ENCODE assay signal across 23 cellular contexts in the genomic region with DNA sequence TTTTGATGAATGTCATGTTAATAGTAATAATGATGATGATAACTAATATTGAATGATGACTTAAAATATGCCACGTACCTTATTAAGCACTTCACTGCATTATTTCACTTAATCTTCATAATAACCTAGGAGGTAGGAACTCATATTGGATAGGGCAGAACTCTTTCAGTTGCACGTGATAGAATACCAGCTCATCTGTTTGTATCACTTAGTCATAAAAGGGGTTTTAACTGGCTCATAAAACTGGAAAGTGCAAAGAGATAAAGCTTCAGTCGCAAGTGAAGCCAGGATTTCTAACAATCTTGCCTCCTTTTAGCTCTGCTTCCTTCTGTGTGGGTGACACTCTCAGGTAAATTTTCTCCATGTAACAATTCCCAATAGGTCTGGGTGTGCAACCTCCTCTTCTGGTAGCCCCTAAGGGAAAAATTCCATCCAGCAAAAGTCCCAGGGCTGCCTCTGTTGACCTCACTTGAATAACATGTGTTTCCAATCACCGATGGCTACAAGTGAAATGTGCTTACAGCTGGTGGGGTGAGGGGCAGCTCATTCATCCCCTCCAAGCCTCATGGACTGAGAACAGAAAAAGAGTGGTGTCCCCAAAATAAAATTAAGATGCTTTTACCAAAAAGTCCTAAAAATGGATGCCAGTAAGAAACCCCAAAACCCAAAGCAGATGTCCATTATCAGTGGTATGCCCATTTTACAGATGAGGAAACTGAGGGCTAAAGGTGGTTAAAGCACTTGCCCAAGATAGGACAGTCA. TPM values are rescaled to one million over a fixed set of nuclear protein-coding genes. Genes with fewer than 3 reads are reported as not detected.
DNase-seq lines count a peak whose midpoint lies in the region; ATAC-seq and TF ChIP-seq lines count a peak whose summit lies in the region.
"Had no signal": no experiment of that assay in that cellular context is flagged by ENCODE, and none has a peak within 500 bp of the region (broad histone marks: within the 10 kb centered on the region; RNA-seq: fewer than 3 reads in every experiment).

No MANE protein-coding gene starts in this region.

- no peaks in the 10 kb centered on the region for H3K79me1 ChIP-seq in mesendoderm (ENCODE audit: low read length)

- no peak overlapping the region for H3K18ac ChIP-seq in mesendoderm (ENCODE audit: low read length)

- no peaks in the 10 kb centered on the region for H3K4me1 ChIP-seq in mesendoderm (ENCODE audit: control insufficient read depth, low read depth, low read length)
- H3K4me1 ChIP-seq: psoas muscle had no signal

- no peak overlapping the region for H2BK15ac ChIP-seq in mesendoderm (replicated peaks; ENCODE audit: low read depth)

- no peaks in the 10 kb centered on the region for H3K36me3 ChIP-seq in BJ (ENCODE audit: control insufficient read depth, insufficient read depth, low read length)
- H3K36me3 ChIP-seq in mesendoderm (ENCODE audit: control insufficient read depth, insufficient read depth, low read length): no peaks in the 10 kb centered on the region
- H3K36me3 ChIP-seq: neural progenitor cell had no signal

- no peak overlapping the region for H4K5ac ChIP-seq in mesendoderm (ENCODE audit: low read length)

- no peak for TF ChIP-seq CTCF in BJ (IDR thresholded peaks at IDR 0.05; ENCODE audit: insufficient read depth, low read depth, low read length)
- TF ChIP-seq CTCF in LNCaP clone FGC (IDR thresholded peaks at IDR 0.05; ENCODE audit: control insufficient read depth, extremely low read depth, insufficient read depth): no peak

- no peak overlapping the region for H3K27ac ChIP-seq in mesendoderm (ENCODE audit: low read depth, low read length)
- H3K27ac ChIP-seq: neural progenitor cell, psoas muscle had no signal

- H3K56ac ChIP-seq in mesendoderm (ENCODE audit: low read length): no peak overlapping the region

- no peak overlapping the region for H3K23ac ChIP-seq in mesendoderm (ENCODE audit: low read length)

- H3K9ac ChIP-seq in mesendoderm (ENCODE audit: low read length): no peak overlapping the region
- H3K9ac ChIP-seq: neural progenitor cell had no signal

- no peak overlapping the region for H3K4me3 ChIP-seq in BJ (ENCODE audit: low read depth, low read length)
- no peak overlapping the region for H3K4me3 ChIP-seq in LNCaP clone FGC (ENCODE audit: low read depth, low read length)
- no peak overlapping the region for H3K4me3 ChIP-seq in mesendoderm (ENCODE audit: low read length)
- H3K4me3 ChIP-seq: neural progenitor cell, psoas muscle had no signal

- no peak overlapping the region for H2AK5ac ChIP-seq in mesendoderm (ENCODE audit: low read length)

- ATAC-seq in GM21360 (IDR thresholded peaks at IDR 0.05; ENCODE audit: unreplicated experiment): no peak
- ATAC-seq: activated CD8-positive, alpha-beta memory T cell treated with anti-CD3 and anti-CD28 coated beads, Interleukin-2, amount 10 ng/mL, durations not matched to agents 7 days and 5 days; psoas muscle had no signal

- no CpG with 5 or more reads among the region's 4 CpGs for WGBS in mesendoderm (ENCODE audit: extremely low coverage, insufficient coverage, low lambda C conversion rate)

- no peak overlapping the region for H3K4me2 ChIP-seq in mesendoderm (ENCODE audit: low read length)
- H3K4me2 ChIP-seq: neural progenitor cell had no signal

- H3K79me2 ChIP-seq in mesendoderm (ENCODE audit: control insufficient read depth, insufficient read depth, low read length): no peaks in the 10 kb centered on the region

- H4K8ac ChIP-seq in mesendoderm (ENCODE audit: low read depth, low read length): no peak overlapping the region

- no peak overlapping the region for H2BK120ac ChIP-seq in mesendoderm (ENCODE audit: low read depth, low read length)

- H2BK5ac ChIP-seq in mesendoderm (ENCODE audit: low read length): no peak overlapping the region

- POLR2A ChIA-PET in BJ (lab: Charles Lee): no interaction called here

- CTCF ChIA-PET in BJ (lab: Yijun Ruan, JAX): interaction anchor here (1.8 to 3.8 kb wide), 3 partner anchors 10 to 46 kb away, joined by 7 to 10 read pairs (median 7); a partner anchor contains a TSS

- no peak overlapping the region for H3K4ac ChIP-seq in mesendoderm (ENCODE audit: low read depth, low read length)

- DNase-seq in BJ (ENCODE audit: low read depth) (peak; percentile 41), LNCaP clone FGC (ENCODE audit: low read depth) (peak; percentile 49), fibroblast of gingiva (ENCODE audit: low read depth) (peak; percentile 34), mesendoderm (peak; percentile 44), SIG-M5 treated with dmso at 0.1 percent for 504 hours (lab: John Stamatoyannopoulos, UW; ENCODE audit: unreplicated experiment) (no peak), mucosa of gallbladder (ENCODE audit: low spot score) (no peak)
- no peak for DNase-seq in activated CD4-positive, CD25-positive, alpha-beta regulatory T cell treated with anti-CD3 and anti-CD28 coated beads, Interleukin-2, amount 50 U/mL, for 72 hours
- DNase-seq: activated CD4-positive, alpha-beta T cell treated with anti-CD3 and anti-CD28 coated beads for 48 hours; activated CD8-positive, alpha-beta memory T cell treated with anti-CD3 and anti-CD28 coated beads, Interleukin-2, amount 10 ng/mL, durations not matched to agents 7 days and 5 days; CD4-positive, alpha-beta memory T cell; dermis blood vessel endothelial cell; DMS53; NCI-H187 treated with DMSO at 0.1 percent for 48 hours; NCI-H2227 treated with DMSO at 0.1 percent for 48 hours; NCI-H774; psoas muscle; SHP77; small intestine; stimulated activated naive CD4-positive, alpha-beta T cell treated with Interleukin-2 at 50 U/mL for 16 hours; T-helper 1 cell had no signal

- no peaks in the 10 kb centered on the region for H3K27me3 ChIP-seq in BJ (ENCODE audit: control insufficient read depth, insufficient read depth, low read length)
- no peaks in the 10 kb centered on the region for H3K27me3 ChIP-seq in mesendoderm (ENCODE audit: insufficient read depth, low read length, poor library complexity)

RNA-seq across cellular contexts. Expression of a gene that starts 9.3 kb away (rescaled TPM):
- 5.7 and 6.3 TPM in 2 replicates for polyA plus RNA-seq in BJ (2011; rRNA removed)
- polyA minus RNA-seq in BJ (2011; rRNA and poly(A)+ RNA removed): 8.6 and 12.8 TPM in 2 replicates
- 2.1 TPM for polyA plus RNA-seq in mesendoderm (2013, experiment 1 of 2)
- polyA plus RNA-seq in mesendoderm (2013, experiment 2 of 2): 2.2 TPM
- 12.1 TPM for total RNA-seq in mucosa of gallbladder
- total RNA-seq: activated CD8-positive, alpha-beta memory T cell treated with anti-CD3 and anti-CD28 coated beads, Interleukin-2, amount 10 ng/mL, durations not matched to agents 7 days and 5 days; CD4-positive, alpha-beta memory T cell; OCI-LY7 had no signal
- polyA plus RNA-seq: CD4-positive, alpha-beta memory T cell had no signal

RNA-seq across cellular contexts. Expression of a gene that starts 48.9 kb away (rescaled TPM):
- 9.5 and 14.3 TPM in 2 replicates for polyA plus RNA-seq in BJ (2011; rRNA removed)
- 5.8 and 7.0 TPM in 2 replicates for polyA minus RNA-seq in BJ (2011; rRNA and poly(A)+ RNA removed)
- 20.5 TPM for polyA plus RNA-seq in mesendoderm (2013, experiment 1 of 2)
- polyA plus RNA-seq in mesendoderm (2013, experiment 2 of 2): 19.5 TPM
- total RNA-seq in mucosa of gallbladder: 18.8 TPM

Comparison
In these comparisons a context has a peak if more than half of its experiments do, and no peak if none do; other contexts are left out.
1. DNase-seq: peak in BJ (single experiment), LNCaP clone FGC (single experiment), fibroblast of gingiva (single experiment) and mesendoderm (single experiment); none in activated CD4-positive, CD25-positive, alpha-beta regulatory T cell treated with anti-CD3 and anti-CD28 coated beads, Interleukin-2, amount 50 U/mL, for 72 hours (single experiment), SIG-M5 treated with dmso at 0.1 percent for 504 hours (single experiment) and mucosa of gallbladder (single experiment).